Comparison of ENCODE assay signal across 8 cellular contexts in genomic region chr17:79797492-79798295, GRCh38. TPM values are rescaled to one million over a fixed set of nuclear protein-coding genes. Genes with fewer than 3 reads are reported as not detected.
DNase-seq lines count a peak whose midpoint lies in the region; ATAC-seq and TF ChIP-seq lines count a peak whose summit lies in the region.

No MANE protein-coding gene starts in this region.

- no peak overlapping the region for H2BK5ac ChIP-seq in H9 (ENCODE audit: insufficient read length, low read length)
- peak overlapping the region; percentile 82 for H2BK5ac ChIP-seq in neuronal stem cell (ENCODE audit: low read length)

- H3K9me3 Mint-ChIP-seq in H9 = peaks cover 4 to 18% of the 10 kb centered on the region in 2 experiments; a peak in 4 of 5 replicates
- no peaks in the 10 kb centered on the region for H3K9me3 Mint-ChIP-seq in effector memory CD8-positive, alpha-beta T cell

- H3K23ac ChIP-seq in H9 (ENCODE audit: insufficient read length, low read depth, low read length) = no peak overlapping the region
- H3K23ac ChIP-seq in neuronal stem cell (ENCODE audit: low read depth, low read length, poor library complexity) = peak overlapping the region; percentile 90

- H3K4ac ChIP-seq in H9 (ENCODE audit: low read depth, low read length) (no peak overlapping the region), neuronal stem cell (ENCODE audit: low read length) (peak overlapping the region; percentile 92)

- no peak overlapping the region for H4K5ac ChIP-seq in H9 (ENCODE audit: insufficient read length, low read depth, low read length)

- H3K79me2 ChIP-seq in H9 (ENCODE audit: insufficient read depth, low read length) = no peaks in the 10 kb centered on the region

- H3K18ac ChIP-seq in H9 (ENCODE audit: insufficient read length, low read depth, low read length) (peak overlapping the region; percentile 3), neuronal stem cell (ENCODE audit: low read length) (peak overlapping the region; percentile 99)

- peak; percentile 15 for ATAC-seq in effector memory CD8-positive, alpha-beta T cell (replicated peaks)

- peaks cover 77% of the 10 kb centered on the region for H3K27me3 ChIP-seq in H9 (ENCODE audit: insufficient read depth, low read length)
- peaks cover 90% of the 10 kb centered on the region for H3K27me3 ChIP-seq in NT2/D1 (ENCODE audit: insufficient read depth, insufficient read length)
- peaks cover 47 to 76% (median 48%) of the 10 kb centered on the region in 3 experiments for H3K27me3 ChIP-seq in neuronal stem cell (ENCODE audit: control insufficient read depth in 3 of 3, insufficient read depth in 3 of 3, low read depth in 1 of 3, low read length in 3 of 3)

- H2AFZ ChIP-seq in H9 (ENCODE audit: low read length) (no peak overlapping the region), neuronal stem cell (ENCODE audit: low read length) (peak overlapping the region; percentile 78)

- H3K9me3 ChIP-seq in ES-I3 (ENCODE audit: control insufficient read depth, insufficient read depth, low read length) (peaks cover 8% of the 10 kb centered on the region; the same call in 1 of the 2 replicates), H9 (ENCODE audit: control insufficient read depth, low read depth, low read length) (no peaks in the 10 kb centered on the region), NT2/D1 (ENCODE audit: insufficient read depth, low read length) (peaks cover 5% of the 10 kb centered on the region; the same call in 1 of the 2 replicates), neuronal stem cell (replicated peaks in 1 of 2; ENCODE audit: control insufficient read depth in 2 of 2, insufficient read depth in 1 of 2, low read depth in 1 of 2, low read length in 2 of 2) (peaks cover 0 to 8% of the 10 kb centered on the region in 2 donors)

- H3K9ac ChIP-seq in ES-I3 (ENCODE audit: low read depth, low read length) (peak overlapping the region; percentile 23; the same call in 1 of the 2 replicates), H9 (ENCODE audit: extremely low read depth, insufficient read length, low read length) (no peak overlapping the region), NT2/D1 (ENCODE audit: insufficient read length, low read depth) (peak overlapping the region; percentile 62), neuronal stem cell (ENCODE audit: low read depth, low read length, poor library complexity) (peak overlapping the region; percentile 74)

- WGBS in H9 (ENCODE audit: extremely low coverage, insufficient read length, low lambda C conversion rate) = no CpG with 5 or more reads among the region's 89 CpGs
- no CpG with 5 or more reads among the region's 89 CpGs for WGBS in neuronal stem cell (ENCODE audit: extremely low coverage in 2 of 2, insufficient read length in 2 of 2, insufficient replicate concordance in 1 of 2), 2 donors

- H3T11ph ChIP-seq in H9 (ENCODE audit: low read length) = no peak overlapping the region

- no peak overlapping the region for H3K27ac ChIP-seq in H9 (ENCODE audit: insufficient read length, low read depth, low read length)
- H3K27ac ChIP-seq in neuronal stem cell (replicated peaks; ENCODE audit: low read length) = no peak overlapping the region

- peak overlapping the region; percentile 16; the same call in 1 of the 2 replicates for H3K14ac ChIP-seq in H9 (ENCODE audit: insufficient read depth, low read length)
- peak overlapping the region; percentile 85 for H3K14ac ChIP-seq in neuronal stem cell (ENCODE audit: low read length)

- no peak overlapping the region for H2BK15ac ChIP-seq in H9 (ENCODE audit: low read depth, low read length)
- peak overlapping the region; percentile 98 for H2BK15ac ChIP-seq in neuronal stem cell (ENCODE audit: low read length)

- no peak overlapping the region for H2BK12ac ChIP-seq in H9 (ENCODE audit: insufficient read length, low read depth, low read length)
- H2BK12ac ChIP-seq in neuronal stem cell (ENCODE audit: low read length) = peak overlapping the region; percentile 98

- H3K56ac ChIP-seq in H9 (ENCODE audit: insufficient read length, low read depth, low read length) = no peak overlapping the region

- H2BK120ac ChIP-seq in H9 (ENCODE audit: low read depth, low read length, poor library complexity, severe bottlenecking) = no peak overlapping the region
- H2BK120ac ChIP-seq in neuronal stem cell (ENCODE audit: low read depth, low read length) = peak overlapping the region; percentile 100

- H3K36me3 Mint-ChIP-seq in H9 (ENCODE audit: insufficient read depth in 1 of 3, low read depth in 3 of 3) = peaks cover 0 to 1% (median 0%) of the 10 kb centered on the region in 3 experiments; a peak in 1 of 7 replicates
- peaks cover 34% of the 10 kb centered on the region for H3K36me3 Mint-ChIP-seq in effector memory CD8-positive, alpha-beta T cell (ENCODE audit: insufficient read depth)

- no peaks in the 10 kb centered on the region for H4K20me1 ChIP-seq in H9 (ENCODE audit: control insufficient read depth, insufficient read depth, insufficient read length)

- H3K4me1 ChIP-seq in ES-I3 (ENCODE audit: insufficient read depth, low read length) = peaks cover 12% of the 10 kb centered on the region; the same call in 1 of the 2 replicates
- H3K4me1 ChIP-seq in H9 (ENCODE audit: insufficient read depth, low read length) = no peaks in the 10 kb centered on the region
- H3K4me1 ChIP-seq in NT2/D1 (ENCODE audit: insufficient read depth, insufficient read length) = peaks cover 27% of the 10 kb centered on the region
- H3K4me1 ChIP-seq in neuronal stem cell (ENCODE audit: control insufficient read depth in 2 of 2, insufficient read depth in 1 of 2, low read depth in 1 of 2, low read length in 2 of 2) = peaks cover 42 to 57% of the 10 kb centered on the region in 2 donors

- H4K8ac ChIP-seq in H9 (replicated peaks; ENCODE audit: insufficient read length, low read depth, low read length) (no peak overlapping the region), neuronal stem cell (ENCODE audit: low read depth, low read length) (peak overlapping the region; percentile 76)

- H2AK5ac ChIP-seq in H9 (ENCODE audit: insufficient read length, low read length) = no peak overlapping the region
- H2AK5ac ChIP-seq in neuronal stem cell (ENCODE audit: low read depth, low read length) = peak overlapping the region; percentile 95

- DNase-seq in H9 (no peak), NT2/D1 (ENCODE audit: low read depth, low spot score) (no peak), neuronal stem cell (ENCODE audit: low spot score) (no peak), GM10248 (ENCODE audit: extremely low spot score) (no peak), NCI-H1048 (lab: John Stamatoyannopoulos, UW) (no peak)
- no peak for DNase-seq in effector memory CD8-positive, alpha-beta T cell
- no peak for DNase-seq in activated CD4-positive, CD25-positive, alpha-beta regulatory T cell treated with anti-CD3 and anti-CD28 coated beads, Interleukin-2, amount 50 U/mL, for 72 hours

- no peaks in the 10 kb centered on the region for H3K79me1 ChIP-seq in H9 (ENCODE audit: insufficient read depth, low read depth, low read length, poor library complexity, severe bottlenecking)
- H3K79me1 ChIP-seq in neuronal stem cell (ENCODE audit: low read depth, low read length) = peaks cover 2% of the 10 kb centered on the region

- POLR2A ChIA-PET in GM10248 (lab: Yijun Ruan, JAX) = interaction anchor here (0.6 to 1.4 kb wide), 3 partner anchors 39 to 309 kb away, joined by 3 to 10 read pairs (median 4); partner anchors contain the start of gene CBX4

- H4K91ac ChIP-seq in H9 (ENCODE audit: insufficient read length, low read depth, low read length) (no peak overlapping the region), neuronal stem cell (ENCODE audit: low read depth, low read length, poor library complexity) (peak overlapping the region; percentile 98)

- peaks cover 92% of the 10 kb centered on the region for H3K27me3 Mint-ChIP-seq in H9 (ENCODE audit: low read depth)
- peaks cover 35 to 42% of the 10 kb centered on the region in 2 donors for H3K27me3 Mint-ChIP-seq in effector memory CD8-positive, alpha-beta T cell

- CTCF ChIA-PET in GM10248 (lab: Yijun Ruan, JAX) = interaction anchor here (0.7 to 1.7 kb wide), 10 partner anchors 13 to 57 kb away, joined by 3 to 7 read pairs (median 4); partner anchors contain the start of gene CBX4

- H3K4me3 ChIP-seq in NT2/D1 (ENCODE audit: insufficient read length, low read depth) (peak overlapping the region; percentile 40), neuronal stem cell (ENCODE audit: low read length in 2 of 2) (peak overlapping the region; percentile 52 to 58)

- no peak overlapping the region for H2BK20ac ChIP-seq in H9 (ENCODE audit: low read depth, low read length, poor library complexity, severe bottlenecking)

- H3K23me2 ChIP-seq in H9 (ENCODE audit: insufficient read length, low read depth, low read length, poor library complexity, severe bottlenecking) = peaks cover 17% of the 10 kb centered on the region

- H3K27ac Mint-ChIP-seq in H9 = no peak overlapping the region
- H3K27ac Mint-ChIP-seq in effector memory CD8-positive, alpha-beta T cell = peak overlapping the region; percentile 65 to 89

- peak overlapping the region; percentile 67 to 68; a peak in 4 of 5 replicates for H3K4me3 Mint-ChIP-seq in H9
- peak overlapping the region; percentile 74 to 87 for H3K4me3 Mint-ChIP-seq in effector memory CD8-positive, alpha-beta T cell

- H3K36me3 ChIP-seq in ES-I3 (ENCODE audit: insufficient read depth, low read length) = no peaks in the 10 kb centered on the region
- H3K36me3 ChIP-seq in NT2/D1 (ENCODE audit: insufficient read depth, insufficient read length, low read length) = peaks cover 18% of the 10 kb centered on the region
- H3K36me3 ChIP-seq in neuronal stem cell (replicated peaks in 1 of 2; ENCODE audit: control insufficient read depth in 2 of 2, insufficient read depth in 2 of 2, low read length in 2 of 2) = peaks cover 4 to 22% of the 10 kb centered on the region in 2 donors

- H3K4me1 Mint-ChIP-seq in H9 = peaks cover 32 to 49% of the 10 kb centered on the region in 2 experiments
- peaks cover 18 to 25% of the 10 kb centered on the region in 2 donors for H3K4me1 Mint-ChIP-seq in effector memory CD8-positive, alpha-beta T cell (ENCODE audit: low read depth in 2 of 2)

- no peak for TF ChIP-seq CTCF in H9 (conservative IDR thresholded peaks at IDR 0.05)
- no peak for TF ChIP-seq CTCF in GM10248 (IDR thresholded peaks at IDR 0.05; ENCODE audit: control extremely low read depth, extremely low read depth, low read depth, missing control alignments)

- H3K4me2 ChIP-seq in H9 (ENCODE audit: insufficient read depth, insufficient read length, low read length) (no peak overlapping the region), neuronal stem cell (ENCODE audit: insufficient read depth, low read length, poor library complexity, severe bottlenecking) (peak overlapping the region; percentile 60)

RNA-seq across cellular contexts. Expression of gene CBX8, which starts 0.8 kb away (rescaled TPM):
- 1.2 and 2.9 TPM in 2 replicates for total RNA-seq in H9 (2021)
- 5.5 TPM for polyA plus RNA-seq in neuronal stem cell (2013, experiment 1 of 2)
- polyA plus RNA-seq in neuronal stem cell (2013, experiment 2 of 2) = 5.0 TPM

RNA-seq across cellular contexts. Expression of gene CBX2, which starts 19.7 kb away (rescaled TPM):
- total RNA-seq in H9 (2021) = 77.4 and 79.4 TPM in 2 replicates
- polyA plus RNA-seq in neuronal stem cell (2013, experiment 1 of 2) = 72.5 TPM
- 70.8 TPM for polyA plus RNA-seq in neuronal stem cell (2013, experiment 2 of 2)

RNA-seq across cellular contexts. Expression of gene CBX4, which starts 41.5 kb away (rescaled TPM):
- 5.1 and 6.2 TPM in 2 replicates for total RNA-seq in H9 (2021)
- 10.0 TPM for polyA plus RNA-seq in neuronal stem cell (2013, experiment 1 of 2)
- polyA plus RNA-seq in neuronal stem cell (2013, experiment 2 of 2) = 10.0 TPM

Comparison
In these comparisons a context has a peak if more than half of its experiments do, and no peak if none do; other contexts are left out.
1. H3K27ac Mint-ChIP-seq: peak in effector memory CD8-positive, alpha-beta T cell (2 of 2); none in H9 (0 of 3).